16 cellular contexts compared by ENCODE assay signal in the genomic region with DNA sequence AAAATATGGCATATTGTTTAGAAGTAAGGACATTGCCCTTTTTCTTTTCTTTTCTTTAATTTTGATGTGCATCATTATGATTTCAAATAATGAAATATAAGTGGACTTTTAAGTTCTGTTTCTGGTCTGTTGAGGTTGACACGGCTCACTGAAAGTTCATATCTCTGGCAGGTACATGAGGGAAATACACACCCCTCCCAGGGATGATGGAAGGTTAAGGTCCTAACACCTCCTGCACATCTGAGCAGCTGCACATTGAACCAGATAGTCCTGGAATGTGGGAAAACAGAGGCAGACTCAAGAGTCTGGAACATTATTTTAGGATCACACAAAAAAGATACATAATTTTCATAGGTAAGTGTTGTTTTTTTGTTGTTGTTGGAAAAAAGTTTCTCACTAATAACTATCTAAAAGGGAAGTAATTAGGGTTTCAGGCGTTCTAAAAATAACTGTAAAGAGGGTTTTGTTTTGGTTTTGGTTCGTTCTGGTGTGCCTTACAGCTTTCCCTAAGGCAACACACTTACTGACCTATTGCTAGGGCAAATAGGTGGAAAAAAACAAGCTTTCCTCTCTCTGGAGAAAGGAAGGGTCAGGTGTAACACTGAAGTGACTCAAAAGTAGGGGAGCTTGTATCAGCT.
DNase-seq lines count a peak whose midpoint lies in the region; ATAC-seq and TF ChIP-seq lines count a peak whose summit lies in the region.
"Had no signal": no experiment of that assay in that cellular context is flagged by ENCODE, and none has a peak within 500 bp of the region (broad histone marks: within the 10 kb centered on the region; RNA-seq: fewer than 3 reads in every experiment).

No MANE protein-coding gene starts in this region.

- H3K4me1 Mint-ChIP-seq in WTC11, result peaks cover 44% of the 10 kb centered on the region
- H3K4me1 Mint-ChIP-seq: central memory CD8-positive, alpha-beta T cell; mesothelial cell of epicardium had no signal

- H3K9ac ChIP-seq in mesendoderm (ENCODE audit: low read length), result no peak overlapping the region
- H3K9ac ChIP-seq: parathyroid adenoma had no signal

- no peak overlapping the region for H3K4me2 ChIP-seq in mesendoderm (ENCODE audit: low read length)

- H3K56ac ChIP-seq in mesendoderm (ENCODE audit: low read length), result no peak overlapping the region

- H3K9me3 Mint-ChIP-seq in WTC11, result peaks cover 8% of the 10 kb centered on the region
- H3K9me3 Mint-ChIP-seq: central memory CD8-positive, alpha-beta T cell; mesothelial cell of epicardium had no signal

- no CpG with 5 or more reads among the region's 3 CpGs for WGBS in mesendoderm (ENCODE audit: extremely low coverage, insufficient coverage, low lambda C conversion rate)

- ATAC-seq in GM19025 (IDR thresholded peaks at IDR 0.05; ENCODE audit: low read depth, unreplicated experiment) (peak; percentile 61), GM21723 (IDR thresholded peaks at IDR 0.05; ENCODE audit: unreplicated experiment) (peak; percentile 77), HG03442 (IDR thresholded peaks at IDR 0.05; ENCODE audit: unreplicated experiment) (peak; percentile 52), WTC11 (no peak)

- H3K79me1 ChIP-seq in mesendoderm (ENCODE audit: low read length), result no peaks in the 10 kb centered on the region

- no peak overlapping the region for H2BK120ac ChIP-seq in mesendoderm (ENCODE audit: low read depth, low read length)

- no peak overlapping the region for H3K27ac ChIP-seq in mesendoderm (ENCODE audit: low read depth, low read length)
- H3K27ac ChIP-seq: parathyroid adenoma, testis had no signal

- DNase-seq in renal cortical epithelial cell (ENCODE audit: low read depth) (peak; percentile 52), mesendoderm (no peak), midbrain (lab: John Stamatoyannopoulos, UW) (no peak), HK-2 (ENCODE audit: unreplicated experiment) (no peak), WTC11 (ENCODE audit: low spot score) (no peak)
- DNase-seq: MG63, NCI-H2171 treated with DMSO at 0.1 percent for 48 hours, SW 1271, testis had no signal

- no peaks in the 10 kb centered on the region for H3K36me3 ChIP-seq in mesendoderm (ENCODE audit: control insufficient read depth, insufficient read depth, low read length)
- H3K36me3 ChIP-seq: MG63 had no signal

- no peaks in the 10 kb centered on the region for H3K4me1 ChIP-seq in mesendoderm (ENCODE audit: control insufficient read depth, low read depth, low read length)
- H3K4me1 ChIP-seq: parathyroid adenoma, testis had no signal

- H3K36me3 Mint-ChIP-seq in WTC11, result peaks cover 5% of the 10 kb centered on the region
- H3K36me3 Mint-ChIP-seq: activated naive CD8-positive, alpha-beta T cell; mesothelial cell of epicardium had no signal

- H3K27ac Mint-ChIP-seq in WTC11, result no peak overlapping the region
- H3K27ac Mint-ChIP-seq: activated naive CD8-positive, alpha-beta T cell; mesothelial cell of epicardium had no signal

- no peak overlapping the region for H3K4me3 Mint-ChIP-seq in WTC11
- H3K4me3 Mint-ChIP-seq: activated naive CD8-positive, alpha-beta T cell; central memory CD8-positive, alpha-beta T cell; mesothelial cell of epicardium had no signal

- no peak overlapping the region for H2AK5ac ChIP-seq in mesendoderm (ENCODE audit: low read length)

- no peak overlapping the region for H3K23ac ChIP-seq in mesendoderm (ENCODE audit: low read length)

- no peak overlapping the region for H3K4me3 ChIP-seq in mesendoderm (ENCODE audit: low read length)
- H3K4me3 ChIP-seq: testis had no signal

- H3K27me3 Mint-ChIP-seq in WTC11 (ENCODE audit: low read depth), result peaks cover 20% of the 10 kb centered on the region

- no peaks in the 10 kb centered on the region for H3K27me3 ChIP-seq in mesendoderm (ENCODE audit: insufficient read depth, low read length, poor library complexity)
- H3K27me3 ChIP-seq: MG63, testis had no signal

- H2BK15ac ChIP-seq in mesendoderm (replicated peaks; ENCODE audit: low read depth), result no peak overlapping the region

- TF ChIP-seq CTCF in WTC11 (IDR thresholded peaks at IDR 0.05), result no peak

- H3K4ac ChIP-seq in mesendoderm (ENCODE audit: low read depth, low read length), result no peak overlapping the region

- POLR2A ChIA-PET in WTC11 (lab: Charles Lee), result no interaction called here

- no peak overlapping the region for H4K8ac ChIP-seq in mesendoderm (ENCODE audit: low read depth, low read length)

- no peaks in the 10 kb centered on the region for H3K79me2 ChIP-seq in mesendoderm (ENCODE audit: control insufficient read depth, insufficient read depth, low read length)
- H3K79me2 ChIP-seq: parathyroid adenoma had no signal

- H3K18ac ChIP-seq in mesendoderm (ENCODE audit: low read length), result no peak overlapping the region

- no peak overlapping the region for H4K5ac ChIP-seq in mesendoderm (ENCODE audit: low read length)

- CTCF ChIA-PET in WTC11 (lab: Charles Lee), result interaction anchor here (0.5 to 1.7 kb wide), 5 partner anchors 10 to 215 kb away, joined by 3 to 4 read pairs (median 3); no protein-coding TSS in a partner anchor

- no peak overlapping the region for H2BK5ac ChIP-seq in mesendoderm (ENCODE audit: low read length)

TF ChIP-seq in WTC11, 78 proteins besides CTCF, POLR2A, EP300 and RAD21:
- TF ChIP-seq PRRX2 (CRISPR knock-in tag; IDR thresholded peaks at IDR 0.05) (no peak), ZNF121 (CRISPR knock-in tag; IDR thresholded peaks at IDR 0.05) (no peak), JUN (CRISPR knock-in tag; IDR thresholded peaks at IDR 0.05) (no peak), ZNF671 (CRISPR knock-in tag; IDR thresholded peaks at IDR 0.05) (no peak), ESRRA (CRISPR knock-in tag; IDR thresholded peaks at IDR 0.05; ENCODE audit: borderline replicate concordance) (no peak), CBFB (CRISPR knock-in tag; IDR thresholded peaks at IDR 0.05; ENCODE audit: low read depth) (no peak), ZNF138 (CRISPR knock-in tag; conservative IDR thresholded peaks at IDR 0.05) (no peak)
- TF ChIP-seq, protein P1, sequence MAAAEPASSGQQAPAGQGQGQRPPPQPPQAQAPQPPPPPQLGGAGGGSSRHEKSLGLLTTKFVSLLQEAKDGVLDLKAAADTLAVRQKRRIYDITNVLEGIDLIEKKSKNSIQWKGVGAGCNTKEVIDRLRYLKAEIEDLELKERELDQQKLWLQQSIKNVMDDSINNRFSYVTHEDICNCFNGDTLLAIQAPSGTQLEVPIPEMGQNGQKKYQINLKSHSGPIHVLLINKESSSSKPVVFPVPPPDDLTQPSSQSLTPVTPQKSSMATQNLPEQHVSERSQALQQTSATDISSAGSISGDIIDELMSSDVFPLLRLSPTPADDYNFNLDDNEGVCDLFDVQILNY (CRISPR knock-in tag; IDR thresholded peaks at IDR 0.05), result no peak
- TF ChIP-seq, protein P2, sequence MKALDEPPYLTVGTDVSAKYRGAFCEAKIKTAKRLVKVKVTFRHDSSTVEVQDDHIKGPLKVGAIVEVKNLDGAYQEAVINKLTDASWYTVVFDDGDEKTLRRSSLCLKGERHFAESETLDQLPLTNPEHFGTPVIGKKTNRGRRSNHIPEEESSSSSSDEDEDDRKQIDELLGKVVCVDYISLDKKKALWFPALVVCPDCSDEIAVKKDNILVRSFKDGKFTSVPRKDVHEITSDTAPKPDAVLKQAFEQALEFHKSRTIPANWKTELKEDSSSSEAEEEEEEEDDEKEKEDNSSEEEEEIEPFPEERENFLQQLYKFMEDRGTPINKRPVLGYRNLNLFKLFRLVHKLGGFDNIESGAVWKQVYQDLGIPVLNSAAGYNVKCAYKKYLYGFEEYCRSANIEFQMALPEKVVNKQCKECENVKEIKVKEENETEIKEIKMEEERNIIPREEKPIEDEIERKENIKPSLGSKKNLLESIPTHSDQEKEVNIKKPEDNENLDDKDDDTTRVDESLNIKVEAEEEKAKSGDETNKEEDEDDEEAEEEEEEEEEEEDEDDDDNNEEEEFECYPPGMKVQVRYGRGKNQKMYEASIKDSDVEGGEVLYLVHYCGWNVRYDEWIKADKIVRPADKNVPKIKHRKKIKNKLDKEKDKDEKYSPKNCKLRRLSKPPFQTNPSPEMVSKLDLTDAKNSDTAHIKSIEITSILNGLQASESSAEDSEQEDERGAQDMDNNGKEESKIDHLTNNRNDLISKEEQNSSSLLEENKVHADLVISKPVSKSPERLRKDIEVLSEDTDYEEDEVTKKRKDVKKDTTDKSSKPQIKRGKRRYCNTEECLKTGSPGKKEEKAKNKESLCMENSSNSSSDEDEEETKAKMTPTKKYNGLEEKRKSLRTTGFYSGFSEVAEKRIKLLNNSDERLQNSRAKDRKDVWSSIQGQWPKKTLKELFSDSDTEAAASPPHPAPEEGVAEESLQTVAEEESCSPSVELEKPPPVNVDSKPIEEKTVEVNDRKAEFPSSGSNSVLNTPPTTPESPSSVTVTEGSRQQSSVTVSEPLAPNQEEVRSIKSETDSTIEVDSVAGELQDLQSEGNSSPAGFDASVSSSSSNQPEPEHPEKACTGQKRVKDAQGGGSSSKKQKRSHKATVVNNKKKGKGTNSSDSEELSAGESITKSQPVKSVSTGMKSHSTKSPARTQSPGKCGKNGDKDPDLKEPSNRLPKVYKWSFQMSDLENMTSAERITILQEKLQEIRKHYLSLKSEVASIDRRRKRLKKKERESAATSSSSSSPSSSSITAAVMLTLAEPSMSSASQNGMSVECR (CRISPR knock-in tag; IDR thresholded peaks at IDR 0.05; ENCODE audit: borderline replicate concordance), result no peak
